Comparison of ENCODE assay signal across 1 cellular context in the genomic region with DNA sequence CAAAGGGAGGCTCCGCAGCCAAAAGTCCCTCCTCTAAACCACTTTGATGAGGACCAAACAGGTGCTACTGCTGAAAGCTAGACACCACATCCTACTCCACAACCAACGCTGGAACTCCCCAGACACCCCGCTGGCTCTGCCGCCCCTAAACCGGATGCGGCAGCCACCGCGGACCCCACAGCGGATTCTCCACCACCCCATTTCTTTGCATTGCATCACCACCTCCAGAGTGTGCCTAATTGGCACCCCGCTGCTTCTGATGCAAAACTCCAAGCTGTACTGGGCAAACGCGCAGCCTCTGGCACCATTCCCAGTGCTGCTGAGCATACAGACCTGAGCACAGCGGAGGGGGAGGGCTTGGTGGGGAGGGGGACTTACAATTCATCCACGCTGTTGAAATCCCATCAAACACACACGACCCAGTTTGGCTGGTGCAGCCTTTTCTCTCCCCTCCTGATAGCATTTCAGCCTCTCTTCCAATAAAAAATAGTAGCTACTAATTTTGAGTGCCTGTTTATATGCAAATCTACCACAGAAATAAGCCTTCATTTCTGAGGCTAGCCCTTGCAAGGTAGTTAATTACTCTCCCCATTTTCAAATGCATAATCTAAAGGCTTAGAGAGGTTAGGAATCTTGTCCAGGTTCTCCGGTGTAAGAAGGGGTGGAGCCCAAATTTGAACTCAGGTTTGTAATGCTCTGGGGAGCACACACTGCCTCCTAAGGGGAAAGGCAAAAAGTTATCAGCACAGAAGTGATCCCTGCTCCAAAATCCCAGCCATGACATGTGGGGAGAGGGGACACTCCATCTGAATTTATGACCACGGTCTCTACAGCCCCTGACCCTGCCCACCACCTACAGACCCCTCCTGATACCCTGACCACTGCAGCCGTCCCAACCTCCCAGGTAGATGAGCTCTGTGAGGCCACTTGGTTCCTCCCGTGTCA.
TF ChIP-seq lines count a peak whose summit lies in the region.

No MANE protein-coding gene starts in this region.

TF ChIP-seq in IMR-90, 13 proteins besides CTCF, POLR2A, EP300 and RAD21:
- TF ChIP-seq CEBPB (IDR thresholded peaks at IDR 0.05; ENCODE audit: low read depth, low read length), result peak; percentile 70
- TF ChIP-seq MAFK (IDR thresholded peaks at IDR 0.05; ENCODE audit: low read depth, low read length), result no peak
- no peak for TF ChIP-seq NFE2L2 (IDR thresholded peaks at IDR 0.05; ENCODE audit: low read depth, low read length)
- TF ChIP-seq FOS (IDR thresholded peaks at IDR 0.05; ENCODE audit: low read depth, low read length), result no peak
- TF ChIP-seq BHLHE40 (IDR thresholded peaks at IDR 0.05; ENCODE audit: low read depth, low read length), result no peak
- TF ChIP-seq MAZ (IDR thresholded peaks at IDR 0.05; ENCODE audit: borderline replicate concordance, low read depth, low read length), result no peak
